Comparison of ENCODE assay signal across 14 cellular contexts in genomic region chr11:107669893-107670601, GRCh38. TPM values are rescaled to one million over a fixed set of nuclear protein-coding genes. Genes with fewer than 3 reads are reported as not detected.
DNase-seq lines count a peak whose midpoint lies in the region; ATAC-seq and TF ChIP-seq lines count a peak whose summit lies in the region.
"Had no signal": no experiment of that assay in that cellular context is flagged by ENCODE, and none has a peak within 500 bp of the region (broad histone marks: within the 10 kb centered on the region; RNA-seq: fewer than 3 reads in every experiment).

No MANE protein-coding gene starts in this region.

- H3K27me3 ChIP-seq in esophagus muscularis mucosa (peaks cover 0 to 6% (median 0%) of the 10 kb centered on the region in 4 donors), neuronal stem cell (ENCODE audit: control insufficient read depth in 3 of 3, insufficient read depth in 3 of 3, low read depth in 1 of 3, low read length in 3 of 3) (no peaks in the 10 kb centered on the region)
- H3K27me3 ChIP-seq: BLaER1 had no signal

- DNase-seq in ELF-1 (ENCODE audit: low read depth, low spot score) = peak; percentile 10
- DNase-seq in WTC11 (ENCODE audit: low spot score) = no peak
- peak; percentile 80 for DNase-seq in esophagus muscularis mucosa (ENCODE audit: extremely low spot score)
- DNase-seq in neuronal stem cell (ENCODE audit: low spot score) = no peak
- DNase-seq in NCI-H1092 (lab: John Stamatoyannopoulos, UW) = no peak
- DNase-seq in nucleus accumbens (lab: John Stamatoyannopoulos, UW) = no peak
- DNase-seq: 8988T; AML-193; Caco-2; CD8-positive, alpha-beta memory T cell; DND-41; GF-D8 had no signal

- no peak overlapping the region for H3K4ac ChIP-seq in neuronal stem cell (ENCODE audit: low read length)

- no peaks in the 10 kb centered on the region for H3K79me1 ChIP-seq in neuronal stem cell (ENCODE audit: low read depth, low read length)

- ATAC-seq in WTC11 (peak; percentile 69), HG02610 (IDR thresholded peaks at IDR 0.05; ENCODE audit: unreplicated experiment) (no peak)

- peak overlapping the region; percentile 23 for H2AFZ ChIP-seq in neuronal stem cell (ENCODE audit: low read length)

- H3K27ac Mint-ChIP-seq in WTC11 = no peak overlapping the region
- H3K27ac Mint-ChIP-seq: CD8-positive, alpha-beta memory T cell had no signal

- POLR2A ChIA-PET in WTC11 (lab: Charles Lee) = no interaction called here

- H3K9me3 ChIP-seq in esophagus muscularis mucosa = no peaks in the 10 kb centered on the region
- no peaks in the 10 kb centered on the region for H3K9me3 ChIP-seq in neuronal stem cell (replicated peaks in 1 of 2; ENCODE audit: control insufficient read depth in 2 of 2, insufficient read depth in 1 of 2, low read depth in 1 of 2, low read length in 2 of 2)
- H3K9me3 ChIP-seq: BLaER1 had no signal

- H2BK120ac ChIP-seq in neuronal stem cell (ENCODE audit: low read depth, low read length) = no peak overlapping the region

- no peak overlapping the region for H2BK15ac ChIP-seq in neuronal stem cell (ENCODE audit: low read length)

- no peak overlapping the region for H2AK5ac ChIP-seq in neuronal stem cell (ENCODE audit: low read depth, low read length)

- TF ChIP-seq CTCF in WTC11 (IDR thresholded peaks at IDR 0.05) (no peak), esophagus muscularis mucosa (IDR thresholded peaks at IDR 0.05) (no peak)

- no peak overlapping the region for H2BK12ac ChIP-seq in neuronal stem cell (ENCODE audit: low read length)

- TF ChIP-seq EP300 in esophagus muscularis mucosa (IDR thresholded peaks at IDR 0.05) = no peak

- H3K9me3 Mint-ChIP-seq in WTC11 = no peaks in the 10 kb centered on the region
- H3K9me3 Mint-ChIP-seq: CD8-positive, alpha-beta memory T cell had no signal

- no peak overlapping the region for H3K4me3 Mint-ChIP-seq in WTC11
- H3K4me3 Mint-ChIP-seq: CD8-positive, alpha-beta memory T cell had no signal

- no peaks in the 10 kb centered on the region for H3K36me3 Mint-ChIP-seq in WTC11
- H3K36me3 Mint-ChIP-seq: CD8-positive, alpha-beta memory T cell had no signal

- CTCF ChIA-PET in WTC11 (lab: Charles Lee) = interaction anchor here (0.6 to 2.0 kb wide), 14 partner anchors 11 to 1652 kb away, joined by 3 to 12 read pairs (median 5); no protein-coding TSS in a partner anchor

- no peak overlapping the region for H3K9ac ChIP-seq in neuronal stem cell (ENCODE audit: low read depth, low read length, poor library complexity)
- H3K9ac ChIP-seq: BLaER1 had no signal

- H3K23ac ChIP-seq in neuronal stem cell (ENCODE audit: low read depth, low read length, poor library complexity) = no peak overlapping the region

- TF ChIP-seq POLR2A in esophagus muscularis mucosa (IDR thresholded peaks at IDR 0.05; ENCODE audit: low read depth) = no peak

- H3K36me3 ChIP-seq in esophagus muscularis mucosa (no peaks in the 10 kb centered on the region), neuronal stem cell (replicated peaks in 1 of 2; ENCODE audit: control insufficient read depth in 2 of 2, insufficient read depth in 2 of 2, low read length in 2 of 2) (no peaks in the 10 kb centered on the region)
- H3K36me3 ChIP-seq: BLaER1 had no signal

- peaks cover 23% of the 10 kb centered on the region for H3K4me1 Mint-ChIP-seq in WTC11
- H3K4me1 Mint-ChIP-seq: CD8-positive, alpha-beta memory T cell had no signal

- no peak overlapping the region for H4K8ac ChIP-seq in neuronal stem cell (ENCODE audit: low read depth, low read length)

- no peak overlapping the region for H3K27ac ChIP-seq in esophagus muscularis mucosa (replicated peaks in 1 of 4)
- H3K27ac ChIP-seq in neuronal stem cell (replicated peaks; ENCODE audit: low read length) = no peak overlapping the region
- H3K27ac ChIP-seq: BLaER1 had no signal

- H3K27me3 Mint-ChIP-seq in WTC11 (ENCODE audit: low read depth) = no peaks in the 10 kb centered on the region; the same call in 1 of the 2 replicates

- no peak overlapping the region for H3K4me3 ChIP-seq in esophagus muscularis mucosa
- H3K4me3 ChIP-seq in neuronal stem cell (ENCODE audit: low read length in 2 of 2) = no peak overlapping the region
- H3K4me3 ChIP-seq: BLaER1 had no signal

- H3K18ac ChIP-seq in neuronal stem cell (ENCODE audit: low read length) = no peak overlapping the region

- H3K14ac ChIP-seq in neuronal stem cell (ENCODE audit: low read length) = no peak overlapping the region

- 61% methylated on average over 3 of the region's 4 CpGs for WGBS in esophagus muscularis mucosa
- no CpG with 5 or more reads among the region's 4 CpGs for WGBS in neuronal stem cell (ENCODE audit: extremely low coverage in 2 of 2, insufficient read length in 2 of 2, insufficient replicate concordance in 1 of 2), 2 donors

- intact Hi-C loops in esophagus muscularis mucosa (cut with DNase I) = no loop called here

- no peak overlapping the region for H4K91ac ChIP-seq in neuronal stem cell (ENCODE audit: low read depth, low read length, poor library complexity)

- no peak overlapping the region for H2BK5ac ChIP-seq in neuronal stem cell (ENCODE audit: low read length)

- no peaks in the 10 kb centered on the region for H3K4me1 ChIP-seq in esophagus muscularis mucosa
- peaks cover 4 to 40% of the 10 kb centered on the region in 2 donors for H3K4me1 ChIP-seq in neuronal stem cell (ENCODE audit: control insufficient read depth in 2 of 2, insufficient read depth in 1 of 2, low read depth in 1 of 2, low read length in 2 of 2)
- H3K4me1 ChIP-seq: BLaER1, Caco-2 had no signal

- no peak overlapping the region for H3K4me2 ChIP-seq in neuronal stem cell (ENCODE audit: insufficient read depth, low read length, poor library complexity, severe bottlenecking)
- H3K4me2 ChIP-seq: BLaER1 had no signal

TF ChIP-seq in WTC11, 78 proteins besides CTCF, POLR2A, EP300 and RAD21:
- TF ChIP-seq AR (CRISPR knock-in tag; IDR thresholded peaks at IDR 0.05) (no peak), ZNF317 (CRISPR knock-in tag; IDR thresholded peaks at IDR 0.05; ENCODE audit: borderline replicate concordance, low read depth) (no peak), ETV6 (CRISPR knock-in tag; IDR thresholded peaks at IDR 0.05) (0 out of 2 replicates have a peak, but pooled peaks have one; percentile 17), MXD4 (CRISPR knock-in tag; IDR thresholded peaks at IDR 0.05; ENCODE audit: borderline replicate concordance) (no peak), E2F4 (CRISPR knock-in tag; IDR thresholded peaks at IDR 0.05; ENCODE audit: borderline replicate concordance, low read depth) (no peak), FOXP4 (CRISPR knock-in tag; IDR thresholded peaks at IDR 0.05) (no peak)

RNA-seq across cellular contexts. Expression of gene SLN, which starts 41.8 kb away (rescaled TPM):
- total RNA-seq in WTC11 (2021) = not detected in 3 replicates
- under 1 TPM in 1 of 4 donors, not detected in 3; 0.65 TPM for total RNA-seq in esophagus muscularis mucosa
- polyA plus RNA-seq in neuronal stem cell (2013, experiment 1 of 2) = not detected
- not detected for polyA plus RNA-seq in neuronal stem cell (2013, experiment 2 of 2)
- total RNA-seq: Caco-2; CD8-positive, alpha-beta memory T cell had no signal
- polyA plus RNA-seq: CD8-positive, alpha-beta memory T cell had no signal

Comparison
In these comparisons a context has a peak if more than half of its experiments do, and no peak if none do; other contexts are left out.
1. DNase-seq: peak in ELF-1 (single experiment) and esophagus muscularis mucosa (single experiment); none in WTC11 (single experiment), neuronal stem cell (single experiment), NCI-H1092 (single experiment) and nucleus accumbens (0 of 56).